Comparison of ENCODE assay signal across 8 cellular contexts in genomic region chr21:42220138-42220701, GRCh38. TPM values are rescaled to one million over a fixed set of nuclear protein-coding genes. Genes with fewer than 3 reads are reported as not detected.
A peak's percentile ranks its signal among the peaks of the same experiment; 100 is the strongest.
DNase-seq lines count a peak whose midpoint lies in the region; ATAC-seq lines count a peak whose summit lies in the region.

No MANE protein-coding gene starts in this region.

- H3K4me3 Mint-ChIP-seq in CD8-positive, alpha-beta memory T cell: peak overlapping the region; percentile 89 to 95 (median 94)
- H3K4me3 Mint-ChIP-seq in effector memory CD8-positive, alpha-beta T cell: peak overlapping the region; percentile 86 to 88
- H3K4me3 Mint-ChIP-seq in stimulated activated memory B cell treated with anti-CD40 and anti-IgM and Interleukin-4, amounts not matched to agents 10 μg/mL and 1 μg/mL and 100 μg/mL, for 72 hours: peak overlapping the region; percentile 88

- peaks cover 14% of the 10 kb centered on the region for H3K4me1 ChIP-seq in CD8-positive, alpha-beta memory T cell (ENCODE audit: insufficient read depth, low read length)

- peak overlapping the region; percentile 83 for H3K4me3 ChIP-seq in CD8-positive, alpha-beta memory T cell (ENCODE audit: low read length)

- no peaks in the 10 kb centered on the region for H3K36me3 ChIP-seq in CD8-positive, alpha-beta memory T cell (ENCODE audit: insufficient read depth, low read length)

- no peaks in the 10 kb centered on the region for H3K9me3 ChIP-seq in CD8-positive, alpha-beta memory T cell (ENCODE audit: low read length)

- H3K4me1 Mint-ChIP-seq in CD8-positive, alpha-beta memory T cell: peaks cover 18 to 44% (median 36%) of the 10 kb centered on the region in 3 donors
- H3K4me1 Mint-ChIP-seq in effector memory CD8-positive, alpha-beta T cell (ENCODE audit: low read depth in 2 of 2): peaks cover 19 to 27% of the 10 kb centered on the region in 2 donors
- H3K4me1 Mint-ChIP-seq in stimulated activated memory B cell treated with anti-CD40 and anti-IgM and Interleukin-4, amounts not matched to agents 10 μg/mL and 1 μg/mL and 100 μg/mL, for 72 hours: peaks cover 28% of the 10 kb centered on the region

- CTCF ChIA-PET in CD8-positive, alpha-beta memory T cell (lab: Charles Lee): interaction anchor here (0.7 to 3.0 kb wide), 12 partner anchors 14 to 75 kb away, joined by 3 to 19 read pairs (median 6); no protein-coding TSS in a partner anchor

- peak overlapping the region; percentile 86 to 98 (median 94) for H3K27ac Mint-ChIP-seq in CD8-positive, alpha-beta memory T cell
- H3K27ac Mint-ChIP-seq in effector memory CD8-positive, alpha-beta T cell: peak overlapping the region; percentile 91 to 96
- H3K27ac Mint-ChIP-seq in stimulated activated memory B cell treated with anti-CD40 and anti-IgM and Interleukin-4, amounts not matched to agents 10 μg/mL and 1 μg/mL and 100 μg/mL, for 72 hours: peak overlapping the region; percentile 77

- H3K27me3 ChIP-seq in CD8-positive, alpha-beta memory T cell (ENCODE audit: insufficient read depth, low read length, poor library complexity, severe bottlenecking): no peaks in the 10 kb centered on the region

- peak; percentile 62 to 91 (median 86) for DNase-seq in CD8-positive, alpha-beta memory T cell
- DNase-seq in NCI-H2227 treated with DMSO at 0.1 percent for 48 hours (lab: John Stamatoyannopoulos, UW) (peak; percentile 86), lung microvascular endothelial cell (ENCODE audit: low read depth in 2 of 2) (peak; percentile 86 to 94), HCEC 1CT (no peak)
- DNase-seq in activated CD8-positive, alpha-beta memory T cell treated with anti-CD3 and anti-CD28 coated beads for 24 hours: peak; percentile 83
- DNase-seq in effector memory CD8-positive, alpha-beta T cell: peak; percentile 81 to 84 (median 84)

- H3K27me3 Mint-ChIP-seq in CD8-positive, alpha-beta memory T cell: no peaks in the 10 kb centered on the region
- H3K27me3 Mint-ChIP-seq in effector memory CD8-positive, alpha-beta T cell: no peaks in the 10 kb centered on the region
- no peaks in the 10 kb centered on the region for H3K27me3 Mint-ChIP-seq in stimulated activated memory B cell treated with anti-CD40 and anti-IgM and Interleukin-4, amounts not matched to agents 10 μg/mL and 1 μg/mL and 100 μg/mL, for 72 hours

- peak; percentile 51 for ATAC-seq in GM21825 (IDR thresholded peaks at IDR 0.05; ENCODE audit: unreplicated experiment)
- ATAC-seq in effector memory CD8-positive, alpha-beta T cell (replicated peaks): peak; percentile 86
- ATAC-seq in stimulated activated memory B cell treated with anti-CD40 and anti-IgM and Interleukin-4, amounts not matched to agents 10 μg/mL and 1 μg/mL and 100 μg/mL, for 72 hours: peak; percentile 86

- H3K9me3 Mint-ChIP-seq in CD8-positive, alpha-beta memory T cell: peaks cover 0 to 2% (median 0%) of the 10 kb centered on the region in 5 donors
- H3K9me3 Mint-ChIP-seq in effector memory CD8-positive, alpha-beta T cell: peaks cover 0 to 2% of the 10 kb centered on the region in 2 donors
- peaks cover 2% of the 10 kb centered on the region for H3K9me3 Mint-ChIP-seq in stimulated activated memory B cell treated with anti-CD40 and anti-IgM and Interleukin-4, amounts not matched to agents 10 μg/mL and 1 μg/mL and 100 μg/mL, for 72 hours

- POLR2A ChIA-PET in CD8-positive, alpha-beta memory T cell (lab: Charles Lee): interaction anchor here (0.6 to 2.7 kb wide), 9 partner anchors 9 to 212 kb away, joined by 3 to 22 read pairs (median 4); partner anchors contain the start of gene UBASH3A

- peaks cover 2 to 28% (median 4%) of the 10 kb centered on the region in 3 donors for H3K36me3 Mint-ChIP-seq in CD8-positive, alpha-beta memory T cell
- H3K36me3 Mint-ChIP-seq in effector memory CD8-positive, alpha-beta T cell (ENCODE audit: insufficient read depth): peaks cover 40% of the 10 kb centered on the region
- H3K36me3 Mint-ChIP-seq in stimulated activated memory B cell treated with anti-CD40 and anti-IgM and Interleukin-4, amounts not matched to agents 10 μg/mL and 1 μg/mL and 100 μg/mL, for 72 hours: no peaks in the 10 kb centered on the region

- H3K27ac ChIP-seq in CD8-positive, alpha-beta memory T cell (ENCODE audit: low read depth, low read length): peak overlapping the region; percentile 86

RNA-seq across cellular contexts. Expression of gene ABCG1, which starts 1.3 kb away (rescaled TPM):
- total RNA-seq in CD8-positive, alpha-beta memory T cell: 1 to 10 TPM; 3.7 to 3.8 TPM
- 15.7 TPM for polyA plus RNA-seq in CD8-positive, alpha-beta memory T cell
- 76.9 and 156 TPM in 2 replicates for total RNA-seq in lung microvascular endothelial cell

Comparison
In these comparisons a context has a peak if more than half of its experiments do, and no peak if none do; other contexts are left out.
1. RNA of gene ABCG1, which starts 1.3 kb away (total RNA-seq): 76.9 to 156 TPM in lung microvascular endothelial cell; 3.7 to 3.8 TPM in CD8-positive, alpha-beta memory T cell; every median in the first group is over 10 times any median in the second.
2. Peak in every context shown above with its lines, with median percentiles within 50 percentile points of each other: H3K27ac Mint-ChIP-seq, H3K4me3 Mint-ChIP-seq and ATAC-seq.